ENCODE assay signal across 19 cellular contexts in genomic region chr9:121835581-121836381, GRCh38.
DNase-seq lines count a peak whose midpoint lies in the region; ATAC-seq and TF ChIP-seq lines count a peak whose summit lies in the region.
"Had no signal": no experiment of that assay in that cellular context is flagged by ENCODE, and none has a peak within 500 bp of the region (broad histone marks: within the 10 kb centered on the region; RNA-seq: fewer than 3 reads in every experiment).

No MANE protein-coding gene starts in this region.

- no peak overlapping the region for H3K4ac ChIP-seq in trophoblast cell (ENCODE audit: low read depth, low read length)

- H3K27ac ChIP-seq in Peyer's patch, result no peak overlapping the region
- H3K27ac ChIP-seq in trophoblast cell (ENCODE audit: low read depth, low read length), result no peak overlapping the region
- H3K27ac ChIP-seq: GM23248 had no signal

- no peak overlapping the region for H2BK12ac ChIP-seq in trophoblast cell (ENCODE audit: low read length)

- no peak overlapping the region for H4K12ac ChIP-seq in trophoblast cell (ENCODE audit: low read depth, low read length)

- H3K79me2 ChIP-seq in trophoblast cell (ENCODE audit: control insufficient read depth, insufficient read depth, low read length, poor library complexity), result no peaks in the 10 kb centered on the region

- H4K91ac ChIP-seq in trophoblast cell (ENCODE audit: low read depth, low read length), result no peak overlapping the region

- no peak overlapping the region for H2BK5ac ChIP-seq in trophoblast cell (ENCODE audit: low read depth, low read length, poor library complexity)

- no peak overlapping the region for H3K18ac ChIP-seq in trophoblast cell (ENCODE audit: low read length)

- H2AFZ ChIP-seq in trophoblast cell (ENCODE audit: insufficient read depth, low read length, poor library complexity), result no peak overlapping the region
- H2AFZ ChIP-seq: GM23248 had no signal

- DNase-seq in EH (ENCODE audit: low read depth) (peak; percentile 13), Peyer's patch (peak in 2 of 3 donors; percentile 8 to 25), islet precursor cell (peak; percentile 37), trophoblast cell (no peak), GM10266 (ENCODE audit: extremely low spot score) (no peak), CD1c-positive myeloid dendritic cell (ENCODE audit: extremely low spot score) (no peak), anterior cingulate cortex (lab: John Stamatoyannopoulos, UW) (no peak)
- DNase-seq: CD4-positive, CD25-positive, alpha-beta regulatory T cell; GM23248; Kasumi-1; MM.1S; NCI-H1105; NCI-H1694 treated with DMSO at 0.1 percent for 48 hours; NCI-H2107; NCI-H2227 treated with DMSO at 0.1 percent for 48 hours; NCI-H524; SHP77; SK-N-SH had no signal

- H3K4me3 ChIP-seq in Peyer's patch, result no peak overlapping the region
- H3K4me3 ChIP-seq in trophoblast cell (ENCODE audit: low read depth, low read length), result peak overlapping the region; percentile 13
- H3K4me3 ChIP-seq: GM23248 had no signal

- no peak for TF ChIP-seq CTCF in Peyer's patch (IDR thresholded peaks at IDR 0.05)
- no peak for TF ChIP-seq CTCF in GM10266 (IDR thresholded peaks at IDR 0.05; ENCODE audit: control insufficient read depth, insufficient read depth, low read depth, missing control alignments)

- no peak overlapping the region for H3K23ac ChIP-seq in trophoblast cell (ENCODE audit: low read length)

- TF ChIP-seq POLR2A in Peyer's patch (IDR thresholded peaks at IDR 0.05), result no peak

- no peak overlapping the region for H3K14ac ChIP-seq in trophoblast cell (ENCODE audit: low read length)

- H3K27me3 ChIP-seq in Peyer's patch, result no peaks in the 10 kb centered on the region
- no peaks in the 10 kb centered on the region for H3K27me3 ChIP-seq in trophoblast cell (ENCODE audit: insufficient read depth, low read length)

- H2AK5ac ChIP-seq in trophoblast cell (ENCODE audit: low read length), result no peak overlapping the region

- no peak overlapping the region for H3K9ac ChIP-seq in trophoblast cell (ENCODE audit: low read length)
- H3K9ac ChIP-seq: GM23248, SK-N-SH had no signal

- H2BK120ac ChIP-seq in trophoblast cell (ENCODE audit: insufficient read depth, low read length, poor library complexity), result no peak overlapping the region

- no peaks in the 10 kb centered on the region for H3K79me1 ChIP-seq in trophoblast cell (ENCODE audit: low read length)

- no peak overlapping the region for H4K8ac ChIP-seq in trophoblast cell (ENCODE audit: low read depth, low read length)

- no peak overlapping the region for H3K4me2 ChIP-seq in trophoblast cell (ENCODE audit: low read length)
- H3K4me2 ChIP-seq: SK-N-SH had no signal

- H3K36me3 ChIP-seq in Peyer's patch (no peaks in the 10 kb centered on the region), trophoblast cell (ENCODE audit: control insufficient read depth in 1 of 2, insufficient read depth in 2 of 2, low read length in 2 of 2) (no peaks in the 10 kb centered on the region)

- H3K9me3 ChIP-seq in Peyer's patch (no peaks in the 10 kb centered on the region), trophoblast cell (ENCODE audit: insufficient read depth, low read depth, low read length) (no peaks in the 10 kb centered on the region)
- H3K9me3 ChIP-seq: SK-N-SH had no signal

- WGBS in trophoblast cell (ENCODE audit: extremely low coverage, insufficient coverage, insufficient read length), result no CpG with 5 or more reads among the region's 5 CpGs

- ATAC-seq in GM19035 (IDR thresholded peaks at IDR 0.05; ENCODE audit: unreplicated experiment), result no peak

- H3K4me1 ChIP-seq in Peyer's patch (no peaks in the 10 kb centered on the region), trophoblast cell (ENCODE audit: control insufficient read depth in 1 of 2, insufficient read depth in 2 of 2, low read length in 2 of 2) (no peaks in the 10 kb centered on the region)

Comparison
In these comparisons a context has a peak if more than half of its experiments do, and no peak if none do; other contexts are left out.
1. DNase-seq: peak in EH (single experiment), Peyer's patch (2 of 3) and islet precursor cell (single experiment); none in trophoblast cell (0 of 2), GM10266 (single experiment), CD1c-positive myeloid dendritic cell (single experiment) and anterior cingulate cortex (0 of 58).